Comparison of ENCODE assay signal across 8 cellular contexts in the genomic region with DNA sequence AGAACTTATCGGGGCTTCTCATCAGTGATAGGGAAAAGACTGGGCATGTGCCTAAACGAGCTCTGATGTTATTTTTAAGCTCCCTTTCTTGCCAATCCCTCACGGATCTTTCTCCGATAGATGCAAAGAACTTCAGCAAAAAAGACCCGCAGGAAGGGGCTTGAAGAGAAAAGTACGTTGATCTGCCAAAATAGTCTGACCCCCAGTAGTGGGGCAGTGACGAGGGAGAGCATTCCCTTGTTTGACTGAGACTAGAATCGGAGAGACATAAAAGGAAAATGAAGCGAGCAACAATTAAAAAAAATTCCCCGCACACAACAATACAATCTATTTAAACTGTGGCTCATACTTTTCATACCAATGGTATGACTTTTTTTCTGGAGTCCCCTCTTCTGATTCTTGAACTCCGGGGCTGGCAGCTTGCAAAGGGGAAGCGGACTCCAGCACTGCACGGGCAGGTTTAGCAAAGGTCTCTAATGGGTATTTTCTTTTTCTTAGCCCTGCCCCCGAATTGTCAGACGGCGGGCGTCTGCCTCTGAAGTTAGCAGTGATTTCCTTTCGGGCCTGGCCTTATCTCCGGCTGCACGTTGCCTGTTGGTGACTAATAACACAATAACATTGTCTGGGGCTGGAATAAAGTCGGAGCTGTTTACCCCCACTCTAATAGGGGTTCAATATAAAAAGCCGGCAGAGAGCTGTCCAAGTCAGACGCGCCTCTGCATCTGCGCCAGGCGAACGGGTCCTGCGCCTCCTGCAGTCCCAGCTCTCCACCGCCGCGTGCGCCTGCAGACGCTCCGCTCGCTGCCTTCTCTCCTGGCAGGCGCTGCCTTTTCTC. TPM values are rescaled to one million over a fixed set of nuclear protein-coding genes. Genes with fewer than 3 reads are reported as not detected.
DNase-seq lines count a peak whose midpoint lies in the region; ATAC-seq, FAIRE-seq and TF ChIP-seq lines count a peak whose summit lies in the region.

Gene EDN1, plus strand, starts transcription at position 707 of the 835 bp plus-strand sequence. CDS start 269 bp downstream, outside the sequence.

- 0% methylated on average over 36 of the region's 36 CpGs for WGBS in pancreas, 2 donors
- under 1% methylated on average over 36 of the region's 36 CpGs for WGBS in urinary bladder

- H3K4me3 ChIP-seq in HL-60 (replicated peaks; ENCODE audit: insufficient read depth, low read length) (peak within 1 kb of the TSS; percentile 41), cardiac muscle cell (peak within 1 kb of the TSS; percentile 34), pancreas (peak within 1 kb of the TSS; percentile 7 to 51 (median 24)), urinary bladder (ENCODE audit: low read depth, low read length) (peak within 1 kb of the TSS; percentile 28)

- no peaks in the 10 kb centered on the region for H3K36me3 Mint-ChIP-seq in activated naive CD8-positive, alpha-beta T cell

- H3K4me1 Mint-ChIP-seq in activated naive CD8-positive, alpha-beta T cell (ENCODE audit: low read depth), result peaks cover 15% of the 10 kb centered on the region

- DNase-seq in DMS 273 treated with DMSO at 0.1 percent for 48 hours (lab: John Stamatoyannopoulos, UW) (peak; percentile 34), HL-60 (ENCODE audit: low read depth in 1 of 2, low spot score in 1 of 2) (peak in 1 of 2 experiments; percentile 78), SHP77 treated with DMSO at 0.1 percent for 48 hours (lab: John Stamatoyannopoulos, UW) (peak; percentile 7), cardiac muscle cell (ENCODE audit: low read depth in 1 of 2, low spot score in 1 of 2) (peak; percentile 86 to 93), pancreas (peak; percentile 62 to 88 (median 77))

- ATAC-seq in GM19467 (IDR thresholded peaks at IDR 0.05; ENCODE audit: unreplicated experiment) (peak; percentile 79), pancreas (peak; percentile 78 to 87 (median 84))

- H3K9me3 Mint-ChIP-seq in activated naive CD8-positive, alpha-beta T cell (ENCODE audit: low read depth), result no peaks in the 10 kb centered on the region

- no peak within 1 kb of the TSS for H3K27ac Mint-ChIP-seq in activated naive CD8-positive, alpha-beta T cell

- intact Hi-C loops in pancreas (cut with DNase I), result loop anchor here in 2 of 3 donors (5.0 to 10.0 kb wide), 3 partner anchors 215 to 312 kb away; no protein-coding TSS in a partner anchor

- no peak for FAIRE-seq in pancreas (lab: Jason Lieb, UNC)

- peak within 1 kb of the TSS; percentile 91 for H3K4me3 Mint-ChIP-seq in activated naive CD8-positive, alpha-beta T cell

- H3K4me1 ChIP-seq in cardiac muscle cell (ENCODE audit: low read depth) (no peaks in the 10 kb centered on the region), pancreas (peaks cover 0 to 11% (median 0%) of the 10 kb centered on the region in 3 donors), urinary bladder (ENCODE audit: insufficient read depth) (no peaks in the 10 kb centered on the region)

- TF ChIP-seq CTCF in HL-60 (IDR thresholded peaks at IDR 0.05; ENCODE audit: insufficient read depth, low read length) (peak; percentile 4), cardiac muscle cell (IDR thresholded peaks at IDR 0.05; ENCODE audit: low read depth, low read length) (peak; percentile 61), pancreas (IDR thresholded peaks at IDR 0.05) (peak in 3 of 4 donors; percentile 37 to 44 (median 41))

- H3K27me3 ChIP-seq in HL-60 (ENCODE audit: insufficient read depth, poor library complexity, severe bottlenecking) (peaks cover 9% of the 10 kb centered on the region), cardiac muscle cell (peaks cover 16% of the 10 kb centered on the region), pancreas (no peaks in the 10 kb centered on the region)

- H3K27ac ChIP-seq in HL-60 (replicated peaks) (no peak within 1 kb of the TSS), cardiac muscle cell (no peak within 1 kb of the TSS), pancreas (peak within 1 kb of the TSS; percentile 6 to 78 (median 54)), urinary bladder (ENCODE audit: low read depth) (no peak within 1 kb of the TSS)

- peaks cover 28% of the 10 kb centered on the region for H3K27me3 Mint-ChIP-seq in activated naive CD8-positive, alpha-beta T cell

- no peaks in the 10 kb centered on the region for H3K9me3 ChIP-seq in cardiac muscle cell (ENCODE audit: low read depth)
- H3K9me3 ChIP-seq in pancreas, result no peaks in the 10 kb centered on the region

- no peaks in the 10 kb centered on the region for H3K36me3 ChIP-seq in cardiac muscle cell
- no peaks in the 10 kb centered on the region for H3K36me3 ChIP-seq in pancreas
- no peaks in the 10 kb centered on the region for H3K36me3 ChIP-seq in urinary bladder (ENCODE audit: insufficient read depth)

RNA-seq across cellular contexts. Expression of gene EDN1, which starts in this region (rescaled TPM):
- total RNA-seq in cardiac muscle cell (0.32 and 0.86 TPM in 2 replicates), pancreas (10 to 100 TPM in 2 of 6 donors, 1 to 10 TPM in 4; 2.4 to 16.0 (median 3.8) TPM), urinary bladder (13.5 TPM)
- polyA plus RNA-seq in cardiac muscle cell (1.2 and 2.0 TPM in 2 replicates), pancreas (1 to 10 TPM; 5.9 to 7.3 TPM), urinary bladder (8.8 TPM)

Comparison
In these comparisons a context has a peak if more than half of its experiments do, and no peak if none do; other contexts are left out.
1. H3K27ac ChIP-seq: peak in pancreas (4 of 4); none in HL-60 (single experiment), cardiac muscle cell (single experiment) and urinary bladder (single experiment).
2. CTCF ChIP-seq: peak in every context shown above with its lines; median percentile 61 in cardiac muscle cell; 41 in pancreas; 4 in HL-60.
3. Peak in every context shown above with its lines, with median percentiles within 50 percentile points of each other: H3K4me3 ChIP-seq.